Comparison of ENCODE assay signal across 1 cellular context in genomic region chr19:46788101-46788967, GRCh38.
TF ChIP-seq lines count a peak whose summit lies in the region.

TSS of gene SLC1A5 (minus strand) at chr19:46788594. CDS start at chr19:46787965, 629 bp downstream.

TF ChIP-seq in WTC11, 78 proteins besides CTCF, POLR2A, EP300 and RAD21 (continued from another document):
- TF ChIP-seq CREM (CRISPR knock-in tag; IDR thresholded peaks at IDR 0.05) (0 out of 2 replicates have a peak, but pooled peaks have one; percentile 52), GABPB1 (CRISPR knock-in tag; IDR thresholded peaks at IDR 0.05) (peak; percentile 72), KAT7 (CRISPR knock-in tag; IDR thresholded peaks at IDR 0.05; ENCODE audit: borderline replicate concordance) (no peak), TCF7 (CRISPR knock-in tag; IDR thresholded peaks at IDR 0.05; ENCODE audit: low read depth) (0 out of 2 replicates have a peak, but pooled peaks have one; percentile 21), NFE2L1 (CRISPR knock-in tag; IDR thresholded peaks at IDR 0.05) (peak; percentile 23; the same call in 1 of the 2 replicates), E2F4 (CRISPR knock-in tag; IDR thresholded peaks at IDR 0.05; ENCODE audit: borderline replicate concordance, low read depth) (no peak; the same call in 1 of the 2 replicates), NFYB (CRISPR knock-in tag; conservative IDR thresholded peaks at IDR 0.05; ENCODE audit: low read depth) (peak; percentile 75), ZNF423 (CRISPR knock-in tag; IDR thresholded peaks at IDR 0.05) (peak; percentile 89), SP1 (CRISPR knock-in tag; conservative IDR thresholded peaks at IDR 0.05) (peak; percentile 94), ZNF425 (CRISPR knock-in tag; conservative IDR thresholded peaks at IDR 0.05) (no peak), FOXP4 (CRISPR knock-in tag; IDR thresholded peaks at IDR 0.05) (peak; percentile 10; the same call in 1 of the 2 replicates), TEAD1 (CRISPR knock-in tag; IDR thresholded peaks at IDR 0.05) (no peak; the same call in 1 of the 2 replicates), ZMAT4 (CRISPR knock-in tag; IDR thresholded peaks at IDR 0.05) (0 out of 2 replicates have a peak, but pooled peaks have one; percentile 33), SMAD4 (CRISPR knock-in tag; IDR thresholded peaks at IDR 0.05) (no peak), TEAD4 (CRISPR knock-in tag; IDR thresholded peaks at IDR 0.05) (no peak), ATF6 (CRISPR knock-in tag; IDR thresholded peaks at IDR 0.05) (no peak), RORB (CRISPR knock-in tag; IDR thresholded peaks at IDR 0.05) (no peak), FOXP1 (CRISPR knock-in tag; IDR thresholded peaks at IDR 0.05; ENCODE audit: borderline replicate concordance) (peak; percentile 52; the same call in 1 of the 2 replicates)
- TF ChIP-seq, protein P1, sequence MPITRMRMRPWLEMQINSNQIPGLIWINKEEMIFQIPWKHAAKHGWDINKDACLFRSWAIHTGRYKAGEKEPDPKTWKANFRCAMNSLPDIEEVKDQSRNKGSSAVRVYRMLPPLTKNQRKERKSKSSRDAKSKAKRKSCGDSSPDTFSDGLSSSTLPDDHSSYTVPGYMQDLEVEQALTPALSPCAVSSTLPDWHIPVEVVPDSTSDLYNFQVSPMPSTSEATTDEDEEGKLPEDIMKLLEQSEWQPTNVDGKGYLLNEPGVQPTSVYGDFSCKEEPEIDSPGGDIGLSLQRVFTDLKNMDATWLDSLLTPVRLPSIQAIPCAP (CRISPR knock-in tag; IDR thresholded peaks at IDR 0.05) = peak; percentile 9; the same call in 1 of the 2 replicates
- TF ChIP-seq, protein P2, sequence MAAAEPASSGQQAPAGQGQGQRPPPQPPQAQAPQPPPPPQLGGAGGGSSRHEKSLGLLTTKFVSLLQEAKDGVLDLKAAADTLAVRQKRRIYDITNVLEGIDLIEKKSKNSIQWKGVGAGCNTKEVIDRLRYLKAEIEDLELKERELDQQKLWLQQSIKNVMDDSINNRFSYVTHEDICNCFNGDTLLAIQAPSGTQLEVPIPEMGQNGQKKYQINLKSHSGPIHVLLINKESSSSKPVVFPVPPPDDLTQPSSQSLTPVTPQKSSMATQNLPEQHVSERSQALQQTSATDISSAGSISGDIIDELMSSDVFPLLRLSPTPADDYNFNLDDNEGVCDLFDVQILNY (CRISPR knock-in tag; IDR thresholded peaks at IDR 0.05) = peak; percentile 57; the same call in 1 of the 2 replicates
- TF ChIP-seq, protein P3, sequence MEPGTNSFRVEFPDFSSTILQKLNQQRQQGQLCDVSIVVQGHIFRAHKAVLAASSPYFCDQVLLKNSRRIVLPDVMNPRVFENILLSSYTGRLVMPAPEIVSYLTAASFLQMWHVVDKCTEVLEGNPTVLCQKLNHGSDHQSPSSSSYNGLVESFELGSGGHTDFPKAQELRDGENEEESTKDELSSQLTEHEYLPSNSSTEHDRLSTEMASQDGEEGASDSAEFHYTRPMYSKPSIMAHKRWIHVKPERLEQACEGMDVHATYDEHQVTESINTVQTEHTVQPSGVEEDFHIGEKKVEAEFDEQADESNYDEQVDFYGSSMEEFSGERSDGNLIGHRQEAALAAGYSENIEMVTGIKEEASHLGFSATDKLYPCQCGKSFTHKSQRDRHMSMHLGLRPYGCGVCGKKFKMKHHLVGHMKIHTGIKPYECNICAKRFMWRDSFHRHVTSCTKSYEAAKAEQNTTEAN (CRISPR knock-in tag; IDR thresholded peaks at IDR 0.05) = 0 out of 2 replicates have a peak, but pooled peaks have one; percentile 12
- TF ChIP-seq, protein P4, sequence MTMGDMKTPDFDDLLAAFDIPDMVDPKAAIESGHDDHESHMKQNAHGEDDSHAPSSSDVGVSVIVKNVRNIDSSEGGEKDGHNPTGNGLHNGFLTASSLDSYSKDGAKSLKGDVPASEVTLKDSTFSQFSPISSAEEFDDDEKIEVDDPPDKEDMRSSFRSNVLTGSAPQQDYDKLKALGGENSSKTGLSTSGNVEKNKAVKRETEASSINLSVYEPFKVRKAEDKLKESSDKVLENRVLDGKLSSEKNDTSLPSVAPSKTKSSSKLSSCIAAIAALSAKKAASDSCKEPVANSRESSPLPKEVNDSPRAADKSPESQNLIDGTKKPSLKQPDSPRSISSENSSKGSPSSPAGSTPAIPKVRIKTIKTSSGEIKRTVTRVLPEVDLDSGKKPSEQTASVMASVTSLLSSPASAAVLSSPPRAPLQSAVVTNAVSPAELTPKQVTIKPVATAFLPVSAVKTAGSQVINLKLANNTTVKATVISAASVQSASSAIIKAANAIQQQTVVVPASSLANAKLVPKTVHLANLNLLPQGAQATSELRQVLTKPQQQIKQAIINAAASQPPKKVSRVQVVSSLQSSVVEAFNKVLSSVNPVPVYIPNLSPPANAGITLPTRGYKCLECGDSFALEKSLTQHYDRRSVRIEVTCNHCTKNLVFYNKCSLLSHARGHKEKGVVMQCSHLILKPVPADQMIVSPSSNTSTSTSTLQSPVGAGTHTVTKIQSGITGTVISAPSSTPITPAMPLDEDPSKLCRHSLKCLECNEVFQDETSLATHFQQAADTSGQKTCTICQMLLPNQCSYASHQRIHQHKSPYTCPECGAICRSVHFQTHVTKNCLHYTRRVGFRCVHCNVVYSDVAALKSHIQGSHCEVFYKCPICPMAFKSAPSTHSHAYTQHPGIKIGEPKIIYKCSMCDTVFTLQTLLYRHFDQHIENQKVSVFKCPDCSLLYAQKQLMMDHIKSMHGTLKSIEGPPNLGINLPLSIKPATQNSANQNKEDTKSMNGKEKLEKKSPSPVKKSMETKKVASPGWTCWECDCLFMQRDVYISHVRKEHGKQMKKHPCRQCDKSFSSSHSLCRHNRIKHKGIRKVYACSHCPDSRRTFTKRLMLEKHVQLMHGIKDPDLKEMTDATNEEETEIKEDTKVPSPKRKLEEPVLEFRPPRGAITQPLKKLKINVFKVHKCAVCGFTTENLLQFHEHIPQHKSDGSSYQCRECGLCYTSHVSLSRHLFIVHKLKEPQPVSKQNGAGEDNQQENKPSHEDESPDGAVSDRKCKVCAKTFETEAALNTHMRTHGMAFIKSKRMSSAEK (CRISPR knock-in tag; IDR thresholded peaks at IDR 0.05; ENCODE audit: borderline replicate concordance) = no peak
